ENCODE assay signal across 11 cellular contexts in genomic region chr4:113825272-113825671, GRCh38.
DNase-seq lines count a peak whose midpoint lies in the region; ATAC-seq and TF ChIP-seq lines count a peak whose summit lies in the region.
"Had no signal": no experiment of that assay in that cellular context is flagged by ENCODE, and none has a peak within 500 bp of the region (broad histone marks: within the 10 kb centered on the region; RNA-seq: fewer than 3 reads in every experiment).

No MANE protein-coding gene starts in this region.

- H3K27me3 Mint-ChIP-seq in natural killer cell treated with Interleukin-12 subunit alpha and Interleukin-12 subunit beta and Interleukin-15 and Interleukin-18, amount 100 ng/mL, for 72 hours = peaks cover 18 to 27% of the 10 kb centered on the region in 2 donors
- H3K27me3 Mint-ChIP-seq in natural killer cell (ENCODE audit: low read depth in 2 of 2) = peaks cover 11 to 22% of the 10 kb centered on the region in 2 donors
- H3K27me3 Mint-ChIP-seq in stimulated activated naive CD8-positive, alpha-beta T cell treated with anti-CD3 and anti-CD28 coated beads, Interleukin-15, amount 100 ng/mL, for 72 hours = peaks cover 7% of the 10 kb centered on the region

- intact Hi-C loops in natural killer cell (cut with micrococcal nuclease) = no loop called here

- peak overlapping the region; percentile 11 for H3K4me3 Mint-ChIP-seq in natural killer cell treated with Interleukin-12 subunit alpha and Interleukin-12 subunit beta and Interleukin-15 and Interleukin-18, amount 100 ng/mL, for 72 hours
- H3K4me3 Mint-ChIP-seq in natural killer cell = no peak overlapping the region
- peak overlapping the region; percentile 6 to 29 for H3K4me3 Mint-ChIP-seq in stimulated activated naive CD8-positive, alpha-beta T cell treated with anti-CD3 and anti-CD28 coated beads, Interleukin-15, amount 100 ng/mL, for 72 hours
- H3K4me3 Mint-ChIP-seq: B cell had no signal

- no peak for TF ChIP-seq CTCF in natural killer cell (IDR thresholded peaks at IDR 0.05)

- no peaks in the 10 kb centered on the region for H3K36me3 Mint-ChIP-seq in natural killer cell treated with Interleukin-12 subunit alpha and Interleukin-12 subunit beta and Interleukin-15 and Interleukin-18, amount 100 ng/mL, for 72 hours
- H3K36me3 Mint-ChIP-seq in natural killer cell = no peaks in the 10 kb centered on the region

- no peak for ATAC-seq in natural killer cell treated with Interleukin-12 subunit alpha and Interleukin-12 subunit beta and Interleukin-15 and Interleukin-18, amount 100 ng/mL, for 72 hours
- ATAC-seq in natural killer cell = no peak
- ATAC-seq in HG03025 (IDR thresholded peaks at IDR 0.05; ENCODE audit: low FRiP score, unreplicated experiment) = peak; percentile 76
- ATAC-seq in stimulated activated naive CD8-positive, alpha-beta T cell treated with anti-CD3 and anti-CD28 coated beads, Interleukin-15, amount 100 ng/mL, for 72 hours = peak; percentile 62
- ATAC-seq: K562 had no signal

- peaks cover 23% of the 10 kb centered on the region in 2 donors for H3K4me1 Mint-ChIP-seq in natural killer cell treated with Interleukin-12 subunit alpha and Interleukin-12 subunit beta and Interleukin-15 and Interleukin-18, amount 100 ng/mL, for 72 hours (ENCODE audit: low read depth in 2 of 2)
- H3K4me1 Mint-ChIP-seq in natural killer cell = peaks cover 4 to 5% of the 10 kb centered on the region in 2 donors
- peaks cover 53% of the 10 kb centered on the region for H3K4me1 Mint-ChIP-seq in stimulated activated naive CD8-positive, alpha-beta T cell treated with anti-CD3 and anti-CD28 coated beads, Interleukin-15, amount 100 ng/mL, for 72 hours

- H3K27ac Mint-ChIP-seq in natural killer cell treated with Interleukin-12 subunit alpha and Interleukin-12 subunit beta and Interleukin-15 and Interleukin-18, amount 100 ng/mL, for 72 hours = peak overlapping the region in 1 of 2 donors; percentile 70
- no peak overlapping the region for H3K27ac Mint-ChIP-seq in natural killer cell
- H3K27ac Mint-ChIP-seq in stimulated activated naive CD8-positive, alpha-beta T cell treated with anti-CD3 and anti-CD28 coated beads, Interleukin-15, amount 100 ng/mL, for 72 hours = no peak overlapping the region
- H3K27ac Mint-ChIP-seq: B cell had no signal

- no peaks in the 10 kb centered on the region for H3K9me3 Mint-ChIP-seq in natural killer cell treated with Interleukin-12 subunit alpha and Interleukin-12 subunit beta and Interleukin-15 and Interleukin-18, amount 100 ng/mL, for 72 hours
- H3K9me3 Mint-ChIP-seq in natural killer cell = no peaks in the 10 kb centered on the region
- no peaks in the 10 kb centered on the region for H3K9me3 Mint-ChIP-seq in stimulated activated naive CD8-positive, alpha-beta T cell treated with anti-CD3 and anti-CD28 coated beads, Interleukin-15, amount 100 ng/mL, for 72 hours

- DNase-seq in natural killer cell treated with Interleukin-12 subunit alpha and Interleukin-12 subunit beta and Interleukin-15 and Interleukin-18, amount 100 ng/mL, for 72 hours (ENCODE audit: low spot score) = no peak
- no peak for DNase-seq in natural killer cell
- peak; percentile 32 for DNase-seq in OCI-M1 (lab: John Stamatoyannopoulos, UW)
- no peak for DNase-seq in stimulated activated naive CD8-positive, alpha-beta T cell treated with anti-CD3 and anti-CD28 coated beads, Interleukin-15, amount 100 ng/mL, for 72 hours
- no peak for DNase-seq in mesenteric fat pad (ENCODE audit: low spot score)
- DNase-seq in activated CD8-positive, alpha-beta memory T cell treated with anti-CD3 and anti-CD28 coated beads for 24 hours = no peak
- DNase-seq in HT-29 (ENCODE audit: low spot score) = no peak
- DNase-seq: right lobe of liver had no signal

Comparison
In these comparisons a context has a peak if more than half of its experiments do, and no peak if none do; other contexts are left out.
1. ATAC-seq: peak in HG03025 (single experiment) and stimulated activated naive CD8-positive, alpha-beta T cell treated with anti-CD3 and anti-CD28 coated beads, Interleukin-15, amount 100 ng/mL, for 72 hours (single experiment); none in natural killer cell treated with Interleukin-12 subunit alpha and Interleukin-12 subunit beta and Interleukin-15 and Interleukin-18, amount 100 ng/mL, for 72 hours (0 of 2) and natural killer cell (0 of 3).